In genomic region chr2:147133273-147133901, GRCh38 we compare ENCODE assay signal across 24 cellular contexts.
DNase-seq lines count a peak whose midpoint lies in the region; ATAC-seq lines count a peak whose summit lies in the region.
"Had no signal": no experiment of that assay in that cellular context is flagged by ENCODE, and none has a peak within 500 bp of the region (broad histone marks: within the 10 kb centered on the region; RNA-seq: fewer than 3 reads in every experiment).

No MANE protein-coding gene starts in this region.

- ATAC-seq in GM18867 (IDR thresholded peaks at IDR 0.05; ENCODE audit: unreplicated experiment) = no peak
- ATAC-seq: A549; activated CD8-positive, alpha-beta T cell treated with anti-CD3 and anti-CD28 coated beads, Interleukin-2, amount 10 ng/mL, durations not matched to agents 7 days and 5 days; HepG2; left ventricle myocardium superior had no signal

- H3K27ac ChIP-seq in SJCRH30 = no peak overlapping the region
- H3K27ac ChIP-seq: A549, adrenal gland, BLaER1, GM23248, HL-60, RWPE1, suprapubic skin had no signal

- H3K27me3 ChIP-seq in SJCRH30 = no peaks in the 10 kb centered on the region
- H3K27me3 ChIP-seq: adrenal gland, BLaER1, suprapubic skin had no signal

- H3K4me3 ChIP-seq in SJCRH30 = no peak overlapping the region
- H3K4me3 ChIP-seq: A549, adrenal gland, BLaER1, GM23248, suprapubic skin had no signal

- no peaks in the 10 kb centered on the region for H3K4me1 ChIP-seq in SJCRH30
- H3K4me1 ChIP-seq: A549, adrenal gland, BLaER1, suprapubic skin had no signal

- H3K9me3 ChIP-seq in SJCRH30 (replicated peaks) = no peaks in the 10 kb centered on the region
- H3K9me3 ChIP-seq: A549, adrenal gland, BLaER1, Caco-2, suprapubic skin had no signal

- no peaks in the 10 kb centered on the region for H3K36me3 ChIP-seq in SJCRH30
- H3K36me3 ChIP-seq: adrenal gland, BLaER1, suprapubic skin had no signal

- DNase-seq in NCI-H1105 treated with DMSO at 0.1 percent for 48 hours (lab: John Stamatoyannopoulos, UW) (peak; percentile 17), NCI-H1105 (lab: John Stamatoyannopoulos, UW) (no peak), NCI-H2227 treated with DMSO at 0.1 percent for 48 hours (lab: John Stamatoyannopoulos, UW) (peak; percentile 56), astrocyte of the hippocampus (ENCODE audit: low read depth, low spot score) (peak; percentile 37), retina (peak; percentile 9), NCI-H128 (lab: John Stamatoyannopoulos, UW; ENCODE audit: unreplicated experiment) (no peak), SJCRH30 (no peak)
- DNase-seq: activated B cell treated with CpG ODN at 0.5 μM for 24 hours; activated CD8-positive, alpha-beta T cell treated with anti-CD3 and anti-CD28 coated beads, Interleukin-2, amount 10 ng/mL, durations not matched to agents 7 days and 5 days; activated T-cell treated with anti-CD3 and anti-CD28 coated beads, Interleukin-2, amount 50 U/mL, for 24 hours; adrenal gland; GM23248; left ventricle myocardium superior; NCI-H1436; NCI-H510A treated with DMSO at 0.1 percent for 48 hours; nephron progenitor cell had no signal

Comparison
In these comparisons a context has a peak if more than half of its experiments do, and no peak if none do; other contexts are left out.
1. DNase-seq: peak in NCI-H1105 treated with DMSO at 0.1 percent for 48 hours (single experiment), NCI-H2227 treated with DMSO at 0.1 percent for 48 hours (single experiment), astrocyte of the hippocampus (single experiment) and retina (single experiment); none in NCI-H1105 (single experiment), NCI-H128 (single experiment) and SJCRH30 (0 of 2).